ENCODE assay signal across 11 cellular contexts in genomic region chr2:169509230-169509917, GRCh38. TPM values are rescaled to one million over a fixed set of nuclear protein-coding genes. Genes with fewer than 3 reads are reported as not detected.
DNase-seq lines count a peak whose midpoint lies in the region; ATAC-seq and TF ChIP-seq lines count a peak whose summit lies in the region.
"Had no signal": no experiment of that assay in that cellular context is flagged by ENCODE, and none has a peak within 500 bp of the region (broad histone marks: within the 10 kb centered on the region; RNA-seq: fewer than 3 reads in every experiment).

KLHL41 (plus strand) TSS chr2:169509702; CDS start chr2:169509779, 77 bp downstream.

- H3K27me3 ChIP-seq in right atrium auricular region, result no peaks in the 10 kb centered on the region
- no peaks in the 10 kb centered on the region for H3K27me3 ChIP-seq in subcutaneous abdominal adipose tissue (ENCODE audit: control insufficient read depth in 5 of 5, insufficient read depth in 4 of 5, low read length in 5 of 5)
- H3K27me3 ChIP-seq: dorsolateral prefrontal cortex had no signal

- no peak for ATAC-seq in stimulated activated effector memory CD8-positive, alpha-beta T cell treated with anti-CD3 and anti-CD28 coated beads, Interleukin-12 subunit alpha, Interleukin-12 subunit beta, amount 100 ng/mL, for 72 hours
- no peak for ATAC-seq in GM18868 (IDR thresholded peaks at IDR 0.05; ENCODE audit: unreplicated experiment)

- in situ Hi-C loops in astrocyte of the spinal cord (cut with HindIII; ENCODE audit: low sequenced_read_pairs), result no loop called here

- H3K9ac ChIP-seq in subcutaneous abdominal adipose tissue (ENCODE audit: low read length in 5 of 5), result no peak within 1 kb of the TSS

- H3K36me3 Mint-ChIP-seq in stimulated activated effector memory CD8-positive, alpha-beta T cell treated with anti-CD3 and anti-CD28 coated beads, Interleukin-12 subunit alpha, Interleukin-12 subunit beta, amount 100 ng/mL, for 72 hours, result no peaks in the 10 kb centered on the region

- DNase-seq in NCI-H446 treated with DMSO at 0.1 percent for 48 hours (lab: John Stamatoyannopoulos, UW) (peak; percentile 32), NCI-H446 (lab: John Stamatoyannopoulos, UW) (no peak), astrocyte of the spinal cord (ENCODE audit: low read depth, low spot score) (peak; percentile 67), right atrium auricular region (ENCODE audit: low spot score) (no peak)
- no peak for DNase-seq in stimulated activated effector memory CD8-positive, alpha-beta T cell treated with anti-CD3 and anti-CD28 coated beads, Interleukin-12 subunit alpha, Interleukin-12 subunit beta, amount 100 ng/mL, for 72 hours (ENCODE audit: low spot score in 2 of 2)
- DNase-seq in effector CD4-positive, alpha-beta T cell, result no peak
- DNase-seq: activated effector memory CD4-positive, alpha-beta T cell treated with Interleukin-2 at 50 U/mL for 16 hours; dorsolateral prefrontal cortex had no signal

- H3K27ac Mint-ChIP-seq in stimulated activated effector memory CD8-positive, alpha-beta T cell treated with anti-CD3 and anti-CD28 coated beads, Interleukin-12 subunit alpha, Interleukin-12 subunit beta, amount 100 ng/mL, for 72 hours, result no peak within 1 kb of the TSS

- H3K4me1 ChIP-seq in right atrium auricular region, result peaks cover 0 to 9% of the 10 kb centered on the region in 2 donors
- H3K4me1 ChIP-seq in subcutaneous abdominal adipose tissue (ENCODE audit: control insufficient read depth in 5 of 5, insufficient read depth in 5 of 5, low read length in 5 of 5), result no peaks in the 10 kb centered on the region

- TF ChIP-seq CTCF in astrocyte of the spinal cord (IDR thresholded peaks at IDR 0.05; ENCODE audit: low read depth, low read length) (no peak), right atrium auricular region (IDR thresholded peaks at IDR 0.05) (no peak)

- no peak within 1 kb of the TSS for H3K4me3 Mint-ChIP-seq in stimulated activated effector memory CD8-positive, alpha-beta T cell treated with anti-CD3 and anti-CD28 coated beads, Interleukin-12 subunit alpha, Interleukin-12 subunit beta, amount 100 ng/mL, for 72 hours

- H3K9me3 Mint-ChIP-seq in stimulated activated effector memory CD8-positive, alpha-beta T cell treated with anti-CD3 and anti-CD28 coated beads, Interleukin-12 subunit alpha, Interleukin-12 subunit beta, amount 100 ng/mL, for 72 hours, result no peaks in the 10 kb centered on the region

- H3K4me3 ChIP-seq in astrocyte of the spinal cord (ENCODE audit: low read depth, low read length) (no peak within 1 kb of the TSS), right atrium auricular region (peak within 1 kb of the TSS; percentile 40 to 41), subcutaneous abdominal adipose tissue (ENCODE audit: low read depth in 1 of 5, low read length in 5 of 5) (no peak within 1 kb of the TSS)
- H3K4me3 ChIP-seq: dorsolateral prefrontal cortex had no signal

- H3K36me3 ChIP-seq in right atrium auricular region (no peaks in the 10 kb centered on the region), subcutaneous abdominal adipose tissue (ENCODE audit: control insufficient read depth in 5 of 5, insufficient read depth in 5 of 5, low read length in 5 of 5) (peaks cover 0 to 5% (median under 1%) of the 10 kb centered on the region in 5 donors)

- no peaks in the 10 kb centered on the region for H3K9me3 ChIP-seq in right atrium auricular region
- H3K9me3 ChIP-seq in subcutaneous abdominal adipose tissue (ENCODE audit: control insufficient read depth in 5 of 5, low read length in 5 of 5), result no peaks in the 10 kb centered on the region

- peaks cover 6% of the 10 kb centered on the region for H3K4me1 Mint-ChIP-seq in stimulated activated effector memory CD8-positive, alpha-beta T cell treated with anti-CD3 and anti-CD28 coated beads, Interleukin-12 subunit alpha, Interleukin-12 subunit beta, amount 100 ng/mL, for 72 hours

- H3K27ac ChIP-seq in right atrium auricular region (peak within 1 kb of the TSS; percentile 68 to 80), subcutaneous abdominal adipose tissue (ENCODE audit: low read depth, low read length) (peak within 1 kb of the TSS; percentile 13)
- H3K27ac ChIP-seq: dorsolateral prefrontal cortex had no signal

RNA-seq across cellular contexts. Expression of gene KLHL41, which starts in this region (rescaled TPM):
- 100 to 1,000 TPM in 1 of 2 donors, 10 to 100 TPM in 1; 44.0 to 122 TPM for total RNA-seq in right atrium auricular region
- total RNA-seq: A172 had no signal

Comparison
In these comparisons a context has a peak if more than half of its experiments do, and no peak if none do; other contexts are left out.
1. DNase-seq: peak in NCI-H446 treated with DMSO at 0.1 percent for 48 hours (single experiment) and astrocyte of the spinal cord (single experiment); none in NCI-H446 (0 of 2), right atrium auricular region (single experiment), stimulated activated effector memory CD8-positive, alpha-beta T cell treated with anti-CD3 and anti-CD28 coated beads, Interleukin-12 subunit alpha, Interleukin-12 subunit beta, amount 100 ng/mL, for 72 hours (0 of 2) and effector CD4-positive, alpha-beta T cell (single experiment).
2. H3K4me3 ChIP-seq: peak in right atrium auricular region (2 of 2); none in astrocyte of the spinal cord (single experiment) and subcutaneous abdominal adipose tissue (0 of 5).